ENCODE assay signal across 8 cellular contexts in the genomic region with DNA sequence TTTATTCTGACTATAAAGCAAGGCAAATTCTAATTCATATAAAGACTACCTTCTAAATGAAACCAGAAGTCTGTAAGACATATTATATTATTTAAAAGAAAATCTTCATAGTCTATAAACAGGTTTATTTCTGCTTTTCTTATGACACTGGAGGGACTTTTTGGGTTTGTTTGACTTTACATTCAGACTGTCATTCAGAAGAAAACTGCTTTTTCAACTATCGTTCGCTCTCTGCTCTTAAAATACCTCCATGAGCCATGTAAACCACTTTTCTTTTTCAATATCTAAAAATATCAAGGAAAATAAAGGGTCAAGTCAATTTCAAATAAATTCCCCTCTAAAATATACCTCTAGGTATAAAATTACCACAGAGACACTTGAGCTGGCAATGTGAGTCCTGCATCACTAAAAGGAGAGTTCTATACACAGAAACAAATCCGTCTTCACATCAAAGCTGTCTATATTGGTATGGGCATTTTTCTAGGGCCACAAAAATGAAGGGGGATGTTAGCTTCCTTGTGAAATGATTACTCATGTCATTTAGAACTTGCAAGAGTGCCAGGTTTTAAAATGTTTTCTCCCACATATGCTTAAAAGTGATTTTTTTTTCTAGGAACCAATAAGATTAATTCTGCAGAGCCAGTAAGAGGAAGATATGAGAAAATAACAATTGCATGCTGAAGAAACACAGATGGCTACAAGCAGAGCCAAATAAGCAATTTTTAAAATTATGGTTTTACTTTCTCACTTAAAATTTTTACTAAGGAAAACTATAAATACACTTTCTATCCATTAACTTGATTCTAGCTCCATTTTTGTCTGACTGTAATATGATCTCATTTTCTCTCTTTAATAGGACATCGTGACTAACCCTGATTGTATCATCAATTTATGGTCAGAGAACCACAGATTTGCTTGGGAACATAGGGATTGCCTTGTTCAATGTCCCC.
DNase-seq lines count a peak whose midpoint lies in the region; ATAC-seq, FAIRE-seq and TF ChIP-seq lines count a peak whose summit lies in the region.

No MANE protein-coding gene starts in this region.

- H3K9me3 ChIP-seq in uterus: no peaks in the 10 kb centered on the region

- no peak for DNase-seq in GM12892 (ENCODE audit: insufficient read length)
- DNase-seq in inferior parietal cortex (ENCODE audit: extremely low spot score): peak; percentile 25
- no peak for DNase-seq in NOMO-1 (lab: John Stamatoyannopoulos, UW; ENCODE audit: unreplicated experiment in 2 of 2)
- DNase-seq in activated effector memory CD4-positive, alpha-beta T cell treated with Interleukin-2 at 50 U/mL for 16 hours: no peak
- no peak for DNase-seq in superior temporal gyrus (ENCODE audit: extremely low spot score)
- DNase-seq in uterus: no peak

- no peaks in the 10 kb centered on the region for H3K4me1 ChIP-seq in uterus

- H3K27me3 ChIP-seq in uterus: no peaks in the 10 kb centered on the region

- FAIRE-seq in GM12892 (lab: Jason Lieb, UNC): peak; percentile 89

- no peaks in the 10 kb centered on the region for H3K36me3 ChIP-seq in uterus

- TF ChIP-seq POLR2A in GM12892 (IDR thresholded peaks at IDR 0.05; ENCODE audit: low read depth, low read length) (no peak), uterus (IDR thresholded peaks at IDR 0.05) (no peak)

- no peak for TF ChIP-seq CTCF in uterus (IDR thresholded peaks at IDR 0.05)

- H3K4me3 ChIP-seq in uterus: no peak overlapping the region

- intact Hi-C loops in uterus (cut with DNase I; ENCODE audit: low total_unique reads): no loop called here

- ATAC-seq in GM21717 (IDR thresholded peaks at IDR 0.05; ENCODE audit: unreplicated experiment) (peak; percentile 79), HG03575 (IDR thresholded peaks at IDR 0.05; ENCODE audit: extremely low read depth, insufficient number of reproducible peaks, low FRiP score, unreplicated experiment) (peak; percentile 52)

- no peak overlapping the region for H3K27ac ChIP-seq in uterus
